ENCODE assay signal across 18 cellular contexts in the genomic region with DNA sequence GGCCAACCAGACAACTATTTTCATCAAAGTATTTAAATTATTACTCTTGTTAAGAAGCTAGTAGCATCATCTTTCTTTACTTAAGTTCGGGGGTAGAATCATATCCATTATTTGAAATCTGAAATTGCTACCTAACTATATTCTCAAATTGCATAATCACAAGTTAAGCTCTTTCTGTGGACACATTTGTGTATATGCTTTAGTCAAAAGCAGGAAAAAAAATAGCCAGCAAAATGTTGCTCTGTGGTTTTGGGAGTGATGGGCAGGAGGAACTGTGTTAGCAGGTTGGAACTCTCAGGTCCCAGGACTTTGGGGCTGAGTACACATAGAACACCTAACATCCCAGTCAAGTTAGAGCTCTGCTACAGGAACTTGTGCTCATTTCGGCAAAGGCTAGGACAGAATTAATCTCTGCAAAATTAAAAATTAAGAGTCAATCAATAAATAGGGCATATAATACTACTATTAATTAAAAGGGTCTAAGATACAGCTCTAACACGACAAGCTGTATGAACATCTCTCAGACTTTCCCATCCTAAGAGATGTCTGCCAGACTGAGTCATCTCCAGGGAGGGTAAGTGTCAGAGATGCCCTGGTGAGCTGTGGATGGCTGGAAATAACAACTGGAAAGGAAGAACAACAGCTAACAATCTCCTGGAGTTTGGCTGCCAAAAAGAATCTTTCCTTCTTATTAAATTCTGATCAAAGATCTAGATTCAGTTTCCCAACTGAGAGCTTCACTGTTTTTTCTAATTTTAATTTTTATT.
DNase-seq lines count a peak whose midpoint lies in the region; ATAC-seq, FAIRE-seq and TF ChIP-seq lines count a peak whose summit lies in the region.
"Had no signal": no experiment of that assay in that cellular context is flagged by ENCODE, and none has a peak within 500 bp of the region (broad histone marks: within the 10 kb centered on the region; RNA-seq: fewer than 3 reads in every experiment).

No MANE protein-coding gene starts in this region.

- TF ChIP-seq RAD21 in A549 (conservative IDR thresholded peaks at IDR 0.05 in 1 of 2, IDR thresholded peaks at IDR 0.05 in 1 of 2), result no peak

- no peaks in the 10 kb centered on the region for H3K36me3 ChIP-seq in brain microvascular endothelial cell (replicated peaks)
- H3K36me3 ChIP-seq in right lobe of liver, result no peaks in the 10 kb centered on the region
- H3K36me3 ChIP-seq: Peyer's patch, stomach had no signal

- H3K9me3 ChIP-seq in A549, result no peaks in the 10 kb centered on the region
- H3K9me3 ChIP-seq in right lobe of liver, result no peaks in the 10 kb centered on the region
- H3K9me3 ChIP-seq: Peyer's patch, stomach had no signal

- POLR2A ChIA-PET in A549 (lab: Yijun Ruan, JAX), result no interaction called here
- POLR2A ChIA-PET in naive thymus-derived CD8-positive, alpha-beta T cell (lab: Charles Lee), result no interaction called here

- CTCF ChIA-PET in A549 (lab: Yijun Ruan, JAX), result interaction anchor here (0.7 kb wide), 1 partner anchor 127 kb away, joined by 3 read pairs; no protein-coding TSS in a partner anchor

- FAIRE-seq in A549 (lab: Jason Lieb, UNC), result no peak

- no peak for DNase-seq in A549 (ENCODE audit: low read depth in 1 of 2, low spot score in 1 of 2)
- DNase-seq in HFFc6, result peak; percentile 43
- peak; percentile 37 for DNase-seq in brain microvascular endothelial cell
- DNase-seq in right lobe of liver, result no peak
- DNase-seq in HuH-7.5 (ENCODE audit: low spot score), result no peak
- no peak for DNase-seq in naive thymus-derived CD8-positive, alpha-beta T cell
- no peak for DNase-seq in activated CD4-positive, alpha-beta T cell treated with anti-CD3 and anti-CD28 coated beads for 4 hours
- DNase-seq in NCI-H748 treated with DMSO at 0.1 percent for 48 hours (lab: John Stamatoyannopoulos, UW), result no peak
- DNase-seq: activated CD4-positive, alpha-beta T cell treated with anti-CD3 and anti-CD28 coated beads, Interleukin-2, amount 10 ng/mL, durations not matched to agents 24 days and 14 days; activated CD8-positive, alpha-beta memory T cell treated with anti-CD3 and anti-CD28 coated beads, Interleukin-2, amount 50 U/mL, for 48 hours; anterior cingulate cortex; CD4-positive, alpha-beta T cell; NCI-H1417 treated with DMSO at 0.1 percent for 48 hours; NCI-H2171 treated with DMSO at 0.1 percent for 48 hours; Peyer's patch; stomach had no signal

- in situ Hi-C loops in brain microvascular endothelial cell (cut with HindIII; ENCODE audit: low pct_ligation_motif_present, low sequenced_read_pairs), result no loop called here

- TF ChIP-seq EP300 in A549 (IDR thresholded peaks at IDR 0.05), result no peak

- TF ChIP-seq CTCF in A549 (IDR thresholded peaks at IDR 0.05) (no peak), HFFc6 (IDR thresholded peaks at IDR 0.05) (no peak), brain microvascular endothelial cell (IDR thresholded peaks at IDR 0.05; ENCODE audit: low read depth, low read length, missing control alignments) (no peak), right lobe of liver (IDR thresholded peaks at IDR 0.05) (no peak)

- H3K4me3 Mint-ChIP-seq in HFFc6, result no peak overlapping the region
- no peak overlapping the region for H3K4me3 Mint-ChIP-seq in naive thymus-derived CD8-positive, alpha-beta T cell
- H3K4me3 Mint-ChIP-seq: activated CD4-positive, alpha-beta T cell treated with anti-CD3 and anti-CD28 coated beads, Interleukin-2, amount 10 ng/mL, durations not matched to agents 24 days and 14 days; CD4-positive, alpha-beta T cell; nephron had no signal

- ATAC-seq in A549 (peak; percentile 46 to 54; a peak in 1 of 6 replicates), right lobe of liver (peak in 1 of 4 donors; percentile 24)
- ATAC-seq in naive thymus-derived CD8-positive, alpha-beta T cell, result no peak

- no peak overlapping the region for H3K4me2 ChIP-seq in A549

- no peak overlapping the region for H3K4me3 ChIP-seq in A549
- no peak overlapping the region for H3K4me3 ChIP-seq in brain microvascular endothelial cell (ENCODE audit: low read depth, low read length)
- H3K4me3 ChIP-seq in right lobe of liver, result no peak overlapping the region
- H3K4me3 ChIP-seq: Peyer's patch, stomach had no signal

- no peaks in the 10 kb centered on the region for H3K27me3 Mint-ChIP-seq in HFFc6 (ENCODE audit: insufficient read depth)
- H3K27me3 Mint-ChIP-seq in naive thymus-derived CD8-positive, alpha-beta T cell, result peaks cover 4 to 14% (median 14%) of the 10 kb centered on the region in 5 donors

- H3K36me3 Mint-ChIP-seq in HFFc6 (ENCODE audit: low read depth), result no peaks in the 10 kb centered on the region
- no peaks in the 10 kb centered on the region for H3K36me3 Mint-ChIP-seq in naive thymus-derived CD8-positive, alpha-beta T cell

- H3K4me1 Mint-ChIP-seq in HFFc6 (ENCODE audit: low read depth), result peaks cover 34% of the 10 kb centered on the region
- no peaks in the 10 kb centered on the region for H3K4me1 Mint-ChIP-seq in naive thymus-derived CD8-positive, alpha-beta T cell
- H3K4me1 Mint-ChIP-seq: activated CD4-positive, alpha-beta T cell treated with anti-CD3 and anti-CD28 coated beads, Interleukin-2, amount 10 ng/mL, durations not matched to agents 24 days and 14 days had no signal

- H3K27me3 ChIP-seq in brain microvascular endothelial cell (replicated peaks) (no peaks in the 10 kb centered on the region), right lobe of liver (no peaks in the 10 kb centered on the region)
- H3K27me3 ChIP-seq: Peyer's patch, stomach had no signal

- no peaks in the 10 kb centered on the region for H3K9me3 Mint-ChIP-seq in HFFc6
- H3K9me3 Mint-ChIP-seq in naive thymus-derived CD8-positive, alpha-beta T cell, result no peaks in the 10 kb centered on the region
- H3K9me3 Mint-ChIP-seq: activated CD4-positive, alpha-beta T cell treated with anti-CD3 and anti-CD28 coated beads, Interleukin-2, amount 10 ng/mL, durations not matched to agents 24 days and 14 days; CD4-positive, alpha-beta T cell; nephron had no signal

- H3K4me1 ChIP-seq in A549, result peaks cover 7% of the 10 kb centered on the region; the same call in 1 of the 3 replicates
- H3K4me1 ChIP-seq in right lobe of liver, result peaks cover 0 to 45% (median 16%) of the 10 kb centered on the region in 4 donors

- no peak overlapping the region for H3K27ac ChIP-seq in A549
- H3K27ac ChIP-seq in brain microvascular endothelial cell, result no peak overlapping the region
- peak overlapping the region in 2 of 3 donors; percentile 76 to 83 for H3K27ac ChIP-seq in right lobe of liver
- H3K27ac ChIP-seq: epithelial cell of prostate, Peyer's patch, stomach had no signal

- intact Hi-C loops in right lobe of liver (cut with DNase I), result no loop called here

- TF ChIP-seq POLR2A in A549 (IDR thresholded peaks at IDR 0.05; ENCODE audit: low read length) (no peak), right lobe of liver (IDR thresholded peaks at IDR 0.05) (no peak)

- peak overlapping the region; percentile 62 for H3K27ac Mint-ChIP-seq in HFFc6
- no peak overlapping the region for H3K27ac Mint-ChIP-seq in naive thymus-derived CD8-positive, alpha-beta T cell
- H3K27ac Mint-ChIP-seq: activated CD4-positive, alpha-beta T cell treated with anti-CD3 and anti-CD28 coated beads, Interleukin-2, amount 10 ng/mL, durations not matched to agents 24 days and 14 days; CD4-positive, alpha-beta T cell; nephron had no signal

- 42% methylated on average over 3 of the region's 3 CpGs for WGBS in A549 (ENCODE audit: missing lambda C conversion rate)
- 75% methylated on average over 3 of the region's 3 CpGs for WGBS in right lobe of liver (ENCODE audit: insufficient coverage, low coverage, low lambda C conversion rate, missing lambda C conversion rate)

TF ChIP-seq in A549, 52 proteins besides CTCF, POLR2A, EP300 and RAD21:
- TF ChIP-seq BHLHE40 (IDR thresholded peaks at IDR 0.05; ENCODE audit: low read depth, low read length) (no peak), JUN (IDR thresholded peaks at IDR 0.05) (no peak), TFCP2L1 (CRISPR knock-in tag; IDR thresholded peaks at IDR 0.05) (no peak)

Comparison
In these comparisons a context has a peak if more than half of its experiments do, and no peak if none do; other contexts are left out.
1. ATAC-seq: peak in A549 (2 of 2); none in naive thymus-derived CD8-positive, alpha-beta T cell (0 of 2).
2. DNase-seq: peak in HFFc6 (single experiment) and brain microvascular endothelial cell (single experiment); none in A549 (0 of 2), right lobe of liver (0 of 3), HuH-7.5 (single experiment), naive thymus-derived CD8-positive, alpha-beta T cell (0 of 10), activated CD4-positive, alpha-beta T cell treated with anti-CD3 and anti-CD28 coated beads for 4 hours (0 of 2) and NCI-H748 treated with DMSO at 0.1 percent for 48 hours (single experiment).
3. H3K27ac ChIP-seq: peak in right lobe of liver (2 of 3); none in A549 (0 of 2) and brain microvascular endothelial cell (single experiment).